In the genomic region with DNA sequence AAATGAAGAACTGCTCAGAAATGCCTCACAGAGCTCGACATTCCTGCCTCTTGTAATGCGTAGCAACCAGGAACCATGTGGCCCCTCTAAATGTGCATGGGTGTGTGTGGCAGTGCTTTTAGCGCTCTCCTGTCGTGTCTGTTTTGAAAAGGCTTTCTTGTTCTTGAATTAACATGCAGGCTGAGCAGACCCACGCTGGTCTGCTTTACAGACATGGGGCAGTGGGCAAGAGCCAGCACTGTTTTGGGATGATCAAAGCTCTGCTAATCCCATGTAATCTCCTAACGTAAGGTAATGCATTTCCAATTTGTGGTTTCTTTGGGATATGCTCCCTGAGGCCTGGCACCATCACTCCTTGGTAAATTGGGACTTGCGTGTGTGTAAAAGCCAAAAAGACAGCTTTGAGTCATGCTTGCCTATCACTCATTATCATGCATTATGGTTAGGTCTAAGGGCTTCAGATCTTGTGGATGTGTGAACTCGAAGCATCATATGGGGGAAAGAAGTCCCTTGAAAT, we compare ENCODE assay signal across 13 cellular contexts. TPM values are rescaled to one million over a fixed set of nuclear protein-coding genes. Genes with fewer than 3 reads are reported as not detected.
DNase-seq lines count a peak whose midpoint lies in the region; ATAC-seq and FAIRE-seq lines count a peak whose summit lies in the region.
"Had no signal": no experiment of that assay in that cellular context is flagged by ENCODE, and none has a peak within 500 bp of the region (broad histone marks: within the 10 kb centered on the region; RNA-seq: fewer than 3 reads in every experiment).

No MANE protein-coding gene starts in this region.

- no peak for DNase-seq in activated CD4-positive, alpha-beta T cell treated with anti-CD3 and anti-CD28 coated beads, Interleukin-2, amount 10 ng/mL, durations not matched to agents 7 days and 5 days
- DNase-seq in activated CD4-positive, alpha-beta T cell treated with anti-CD3 and anti-CD28 coated beads, Interleukin-2, amount 50 U/mL, for 48 hours = no peak
- no peak for DNase-seq in T-helper 2 cell treated with Interferon-gamma antibody and Interleukin-4, amounts not matched to agents 5 μg/mL and 100 μg/mL, for 36 hours (ENCODE audit: low spot score)
- no peak for DNase-seq in effector memory CD8-positive, alpha-beta T cell
- no peak for DNase-seq in stimulated activated effector memory CD8-positive, alpha-beta T cell treated with anti-CD3 and anti-CD28 coated beads, Interleukin-12 subunit alpha, Interleukin-12 subunit beta, amount 100 ng/mL, for 72 hours (ENCODE audit: low spot score in 2 of 2)
- DNase-seq in RCC 7860 (ENCODE audit: low spot score) (no peak), posterior cingulate gyrus (no peak), glomerular visceral epithelial cell (ENCODE audit: extremely low spot score) (no peak)
- DNase-seq: amygdala, gastrocnemius medialis, NCI-H774, nephron progenitor cell, small intestine had no signal

- H3K36me3 Mint-ChIP-seq in activated CD4-positive, alpha-beta T cell treated with anti-CD3 and anti-CD28 coated beads, Interleukin-2, amount 10 ng/mL, durations not matched to agents 7 days and 5 days (ENCODE audit: low read depth) = peaks cover 83% of the 10 kb centered on the region
- H3K36me3 Mint-ChIP-seq in T-helper 2 cell treated with Interferon-gamma antibody and Interleukin-4, amounts not matched to agents 5 μg/mL and 100 μg/mL, for 36 hours (ENCODE audit: low read depth) = peaks cover 69% of the 10 kb centered on the region
- H3K36me3 Mint-ChIP-seq in effector memory CD8-positive, alpha-beta T cell (ENCODE audit: insufficient read depth) = peaks cover 83% of the 10 kb centered on the region
- peaks cover 19% of the 10 kb centered on the region for H3K36me3 Mint-ChIP-seq in stimulated activated effector memory CD8-positive, alpha-beta T cell treated with anti-CD3 and anti-CD28 coated beads, Interleukin-12 subunit alpha, Interleukin-12 subunit beta, amount 100 ng/mL, for 72 hours

- POLR2A ChIA-PET in activated CD4-positive, alpha-beta T cell treated with anti-CD3 and anti-CD28 coated beads, Interleukin-2, amount 10 ng/mL, durations not matched to agents 7 days and 5 days (lab: Charles Lee) = no interaction called here

- H3K4me3 Mint-ChIP-seq in activated CD4-positive, alpha-beta T cell treated with anti-CD3 and anti-CD28 coated beads, Interleukin-2, amount 10 ng/mL, durations not matched to agents 7 days and 5 days = peak overlapping the region; percentile 25
- H3K4me3 Mint-ChIP-seq in T-helper 2 cell treated with Interferon-gamma antibody and Interleukin-4, amounts not matched to agents 5 μg/mL and 100 μg/mL, for 36 hours = peak overlapping the region; percentile 57
- H3K4me3 Mint-ChIP-seq in effector memory CD8-positive, alpha-beta T cell = peak overlapping the region; percentile 44 to 99
- peak overlapping the region; percentile 93 for H3K4me3 Mint-ChIP-seq in stimulated activated effector memory CD8-positive, alpha-beta T cell treated with anti-CD3 and anti-CD28 coated beads, Interleukin-12 subunit alpha, Interleukin-12 subunit beta, amount 100 ng/mL, for 72 hours
- H3K4me3 Mint-ChIP-seq: nephron progenitor cell had no signal

- ATAC-seq in effector memory CD8-positive, alpha-beta T cell (replicated peaks) = peak; percentile 10
- ATAC-seq in stimulated activated effector memory CD8-positive, alpha-beta T cell treated with anti-CD3 and anti-CD28 coated beads, Interleukin-12 subunit alpha, Interleukin-12 subunit beta, amount 100 ng/mL, for 72 hours = peak; percentile 61
- ATAC-seq: gastrocnemius medialis had no signal

- H3K27me3 Mint-ChIP-seq in activated CD4-positive, alpha-beta T cell treated with anti-CD3 and anti-CD28 coated beads, Interleukin-2, amount 10 ng/mL, durations not matched to agents 7 days and 5 days = no peaks in the 10 kb centered on the region
- H3K27me3 Mint-ChIP-seq in T-helper 2 cell treated with Interferon-gamma antibody and Interleukin-4, amounts not matched to agents 5 μg/mL and 100 μg/mL, for 36 hours (ENCODE audit: low read depth) = no peaks in the 10 kb centered on the region
- H3K27me3 Mint-ChIP-seq in effector memory CD8-positive, alpha-beta T cell = no peaks in the 10 kb centered on the region

- intact Hi-C loops in posterior cingulate gyrus (cut with DNase I) = no loop called here

- H3K27ac Mint-ChIP-seq in activated CD4-positive, alpha-beta T cell treated with anti-CD3 and anti-CD28 coated beads, Interleukin-2, amount 10 ng/mL, durations not matched to agents 7 days and 5 days = peak overlapping the region; percentile 72
- peak overlapping the region; percentile 59 for H3K27ac Mint-ChIP-seq in T-helper 2 cell treated with Interferon-gamma antibody and Interleukin-4, amounts not matched to agents 5 μg/mL and 100 μg/mL, for 36 hours
- peak overlapping the region; percentile 66 to 77 for H3K27ac Mint-ChIP-seq in effector memory CD8-positive, alpha-beta T cell
- peak overlapping the region; percentile 86 for H3K27ac Mint-ChIP-seq in stimulated activated effector memory CD8-positive, alpha-beta T cell treated with anti-CD3 and anti-CD28 coated beads, Interleukin-12 subunit alpha, Interleukin-12 subunit beta, amount 100 ng/mL, for 72 hours
- H3K27ac Mint-ChIP-seq: nephron progenitor cell had no signal

- no peak for FAIRE-seq in RCC 7860 (lab: Jason Lieb, UNC)
- FAIRE-seq: small intestine had no signal

- peaks cover 85% of the 10 kb centered on the region for H3K4me1 Mint-ChIP-seq in activated CD4-positive, alpha-beta T cell treated with anti-CD3 and anti-CD28 coated beads, Interleukin-2, amount 10 ng/mL, durations not matched to agents 7 days and 5 days
- peaks cover 67% of the 10 kb centered on the region for H3K4me1 Mint-ChIP-seq in T-helper 2 cell treated with Interferon-gamma antibody and Interleukin-4, amounts not matched to agents 5 μg/mL and 100 μg/mL, for 36 hours (ENCODE audit: low read depth)
- peaks cover 60 to 67% of the 10 kb centered on the region in 2 donors for H3K4me1 Mint-ChIP-seq in effector memory CD8-positive, alpha-beta T cell (ENCODE audit: low read depth in 2 of 2)
- H3K4me1 Mint-ChIP-seq in stimulated activated effector memory CD8-positive, alpha-beta T cell treated with anti-CD3 and anti-CD28 coated beads, Interleukin-12 subunit alpha, Interleukin-12 subunit beta, amount 100 ng/mL, for 72 hours = peaks cover 89% of the 10 kb centered on the region

- H3K9me3 Mint-ChIP-seq in activated CD4-positive, alpha-beta T cell treated with anti-CD3 and anti-CD28 coated beads, Interleukin-2, amount 10 ng/mL, durations not matched to agents 7 days and 5 days = peaks cover 7% of the 10 kb centered on the region
- peaks cover 14% of the 10 kb centered on the region for H3K9me3 Mint-ChIP-seq in T-helper 2 cell treated with Interferon-gamma antibody and Interleukin-4, amounts not matched to agents 5 μg/mL and 100 μg/mL, for 36 hours
- H3K9me3 Mint-ChIP-seq in effector memory CD8-positive, alpha-beta T cell = peaks cover 0 to 4% of the 10 kb centered on the region in 2 donors
- peaks cover 5% of the 10 kb centered on the region for H3K9me3 Mint-ChIP-seq in stimulated activated effector memory CD8-positive, alpha-beta T cell treated with anti-CD3 and anti-CD28 coated beads, Interleukin-12 subunit alpha, Interleukin-12 subunit beta, amount 100 ng/mL, for 72 hours

- CTCF ChIA-PET in activated CD4-positive, alpha-beta T cell treated with anti-CD3 and anti-CD28 coated beads, Interleukin-2, amount 10 ng/mL, durations not matched to agents 7 days and 5 days (lab: Charles Lee) = interaction anchor here (0.6 to 2.1 kb wide), 5 partner anchors 10 to 118 kb away, joined by 3 to 7 read pairs (median 4); no protein-coding TSS in a partner anchor

RNA-seq across cellular contexts. Expression of gene RIPOR2, which starts 11.8 kb away (rescaled TPM):
- total RNA-seq in activated CD4-positive, alpha-beta T cell treated with anti-CD3 and anti-CD28 coated beads, Interleukin-2, amount 10 ng/mL, durations not matched to agents 7 days and 5 days = 100 to 1,000 TPM; 287 to 303 TPM

Comparison
In these comparisons a context has a peak if more than half of its experiments do, and no peak if none do; other contexts are left out.
1. H3K4me3 Mint-ChIP-seq: peak in every context shown above with its lines; median percentile 93 in stimulated activated effector memory CD8-positive, alpha-beta T cell treated with anti-CD3 and anti-CD28 coated beads, Interleukin-12 subunit alpha, Interleukin-12 subunit beta, amount 100 ng/mL, for 72 hours; 72 in effector memory CD8-positive, alpha-beta T cell; 57 in T-helper 2 cell treated with Interferon-gamma antibody and Interleukin-4, amounts not matched to agents 5 μg/mL and 100 μg/mL, for 36 hours; 25 in activated CD4-positive, alpha-beta T cell treated with anti-CD3 and anti-CD28 coated beads, Interleukin-2, amount 10 ng/mL, durations not matched to agents 7 days and 5 days.